In genomic region chr1:59064592-59064991, GRCh38 we compare ENCODE assay signal across 1 cellular context.
TF ChIP-seq lines count a peak whose summit lies in the region.

No MANE protein-coding gene starts in this region.

TF ChIP-seq in WTC11, 78 proteins besides CTCF, POLR2A, EP300 and RAD21 (continued from another document):
- TF ChIP-seq ZNF425 (CRISPR knock-in tag; conservative IDR thresholded peaks at IDR 0.05) = no peak
- no peak for TF ChIP-seq PREB (CRISPR knock-in tag; IDR thresholded peaks at IDR 0.05; ENCODE audit: borderline replicate concordance)
- no peak for TF ChIP-seq ATF2 (CRISPR knock-in tag; IDR thresholded peaks at IDR 0.05; ENCODE audit: borderline replicate concordance, low read depth)
- no peak for TF ChIP-seq E2F5 (CRISPR knock-in tag; IDR thresholded peaks at IDR 0.05)
- no peak for TF ChIP-seq CBFB (CRISPR knock-in tag; IDR thresholded peaks at IDR 0.05; ENCODE audit: low read depth)
- TF ChIP-seq ZNF416 (CRISPR knock-in tag; IDR thresholded peaks at IDR 0.05) = no peak
- no peak for TF ChIP-seq HMGA2 (CRISPR knock-in tag; IDR thresholded peaks at IDR 0.05)
- TF ChIP-seq ZNF423 (CRISPR knock-in tag; IDR thresholded peaks at IDR 0.05) = no peak
- TF ChIP-seq ESRRA (CRISPR knock-in tag; IDR thresholded peaks at IDR 0.05; ENCODE audit: borderline replicate concordance) = no peak
- TF ChIP-seq USF1 (CRISPR knock-in tag; IDR thresholded peaks at IDR 0.05) = no peak
TF ChIP-seq in WTC11: peak in this region for 0.
